Comparison of ENCODE assay signal across 8 cellular contexts in the genomic region with DNA sequence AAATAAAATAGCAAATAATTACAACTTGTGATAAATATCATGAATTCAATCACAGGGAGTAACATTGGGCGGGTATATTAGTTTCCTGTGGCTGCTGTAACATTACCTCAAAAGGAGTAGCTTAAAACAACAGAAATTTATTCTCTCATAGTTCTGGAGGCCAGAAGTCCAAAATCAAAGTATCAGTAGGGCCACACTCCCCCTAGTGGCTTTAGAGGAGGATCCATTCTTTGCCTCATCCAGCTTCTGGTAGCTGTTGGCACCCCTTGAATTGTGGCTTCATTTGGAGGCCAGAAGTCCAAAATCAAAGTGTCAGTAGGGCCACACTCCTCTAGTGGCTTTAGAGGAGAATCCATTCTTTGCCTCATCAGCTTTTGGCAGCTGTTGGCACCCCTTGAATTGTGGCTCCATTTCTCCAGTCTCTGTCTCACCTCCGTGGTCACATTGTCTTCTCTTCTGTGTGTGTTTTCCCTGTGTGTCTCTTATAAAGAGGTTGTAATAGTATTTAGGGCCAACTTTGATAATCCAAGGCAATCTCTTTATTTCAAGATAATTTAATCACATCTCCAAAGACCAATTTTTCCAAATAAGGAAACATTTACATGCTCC. TPM values are rescaled to one million over a fixed set of nuclear protein-coding genes. Genes with fewer than 3 reads are reported as not detected.
DNase-seq lines count a peak whose midpoint lies in the region; ATAC-seq and TF ChIP-seq lines count a peak whose summit lies in the region.

No MANE protein-coding gene starts in this region.

- DNase-seq in AML-193 (lab: John Stamatoyannopoulos, UW) = peak; percentile 6 to 15
- no peak for DNase-seq in Peyer's patch
- peak; percentile 38 for DNase-seq in fibroblast of the conjunctiva (ENCODE audit: low read depth)
- no peak for DNase-seq in AG08395 (ENCODE audit: low spot score)
- DNase-seq in activated CD8-positive, alpha-beta memory T cell treated with anti-CD3 and anti-CD28 coated beads for 24 hours = no peak

- TF ChIP-seq CTCF in GM12874 (IDR thresholded peaks at IDR 0.05; ENCODE audit: insufficient read depth, low read depth, low read length) (peak; percentile 61), Peyer's patch (IDR thresholded peaks at IDR 0.05) (peak in 4 of 6 experiments; percentile 47 to 63 (median 56))

- no peak for TF ChIP-seq POLR2A in Peyer's patch (IDR thresholded peaks at IDR 0.05)

- no peak for ATAC-seq in GM19023 (IDR thresholded peaks at IDR 0.05; ENCODE audit: unreplicated experiment)
- ATAC-seq in GM21786 (IDR thresholded peaks at IDR 0.05; ENCODE audit: unreplicated experiment) = no peak

- H3K27me3 ChIP-seq in Peyer's patch = no peaks in the 10 kb centered on the region

- H3K9me3 ChIP-seq in Peyer's patch = no peaks in the 10 kb centered on the region

- no peaks in the 10 kb centered on the region for H3K36me3 ChIP-seq in Peyer's patch

- peaks cover 0 to 7% (median 0%) of the 10 kb centered on the region in 4 donors for H3K4me1 ChIP-seq in Peyer's patch

- no peak overlapping the region for H3K27ac ChIP-seq in Peyer's patch

- H3K4me3 ChIP-seq in Peyer's patch = no peak overlapping the region

RNA-seq across cellular contexts. Expression of a gene that starts 3.1 kb away (rescaled TPM):
- not detected for total RNA-seq in Peyer's patch

Comparison
In these comparisons a context has a peak if more than half of its experiments do, and no peak if none do; other contexts are left out.
1. DNase-seq: peak in AML-193 (2 of 2) and fibroblast of the conjunctiva (single experiment); none in Peyer's patch (0 of 3), AG08395 (single experiment) and activated CD8-positive, alpha-beta memory T cell treated with anti-CD3 and anti-CD28 coated beads for 24 hours (single experiment).